ENCODE assay signal across 17 cellular contexts in genomic region chr6:105291525-105291924, GRCh38.
DNase-seq lines count a peak whose midpoint lies in the region; ATAC-seq and TF ChIP-seq lines count a peak whose summit lies in the region.
"Had no signal": no experiment of that assay in that cellular context is flagged by ENCODE, and none has a peak within 500 bp of the region (broad histone marks: within the 10 kb centered on the region; RNA-seq: fewer than 3 reads in every experiment).

No MANE protein-coding gene starts in this region.

- no peak overlapping the region for H3K4me2 ChIP-seq in MM.1S (ENCODE audit: low read depth, low read length)

- peaks cover 9% of the 10 kb centered on the region for H3K36me3 Mint-ChIP-seq in natural killer cell
- no peaks in the 10 kb centered on the region for H3K36me3 Mint-ChIP-seq in natural killer cell treated with Interleukin-12 subunit alpha and Interleukin-12 subunit beta and Interleukin-15 and Interleukin-18, amount 100 ng/mL, for 72 hours

- no peak overlapping the region for H2AFZ ChIP-seq in MM.1S (ENCODE audit: low read length)

- peaks cover 36% of the 10 kb centered on the region in 2 donors for H3K4me1 Mint-ChIP-seq in natural killer cell
- H3K4me1 Mint-ChIP-seq in natural killer cell treated with Interleukin-12 subunit alpha and Interleukin-12 subunit beta and Interleukin-15 and Interleukin-18, amount 100 ng/mL, for 72 hours (ENCODE audit: low read depth in 2 of 2) = peaks cover 29 to 33% of the 10 kb centered on the region in 2 donors

- H3K27ac Mint-ChIP-seq in natural killer cell = peak overlapping the region; percentile 73 to 83
- peak overlapping the region in 1 of 2 donors; percentile 18 for H3K27ac Mint-ChIP-seq in natural killer cell treated with Interleukin-12 subunit alpha and Interleukin-12 subunit beta and Interleukin-15 and Interleukin-18, amount 100 ng/mL, for 72 hours
- H3K27ac Mint-ChIP-seq: CD4-positive, CD25-positive, alpha-beta regulatory T cell; HFFc6 had no signal

- H3K4me3 ChIP-seq in MM.1S (ENCODE audit: low read length) = no peak overlapping the region

- no peaks in the 10 kb centered on the region for H3K27me3 Mint-ChIP-seq in natural killer cell (ENCODE audit: low read depth in 2 of 2)
- no peaks in the 10 kb centered on the region for H3K27me3 Mint-ChIP-seq in natural killer cell treated with Interleukin-12 subunit alpha and Interleukin-12 subunit beta and Interleukin-15 and Interleukin-18, amount 100 ng/mL, for 72 hours
- H3K27me3 Mint-ChIP-seq: CD4-positive, CD25-positive, alpha-beta regulatory T cell had no signal

- H3K9me3 Mint-ChIP-seq in natural killer cell = no peaks in the 10 kb centered on the region
- H3K9me3 Mint-ChIP-seq in natural killer cell treated with Interleukin-12 subunit alpha and Interleukin-12 subunit beta and Interleukin-15 and Interleukin-18, amount 100 ng/mL, for 72 hours = no peaks in the 10 kb centered on the region
- H3K9me3 Mint-ChIP-seq: HFFc6 had no signal

- H3K9me3 ChIP-seq in MM.1S (replicated peaks; ENCODE audit: insufficient read depth, low read length) = no peaks in the 10 kb centered on the region
- H3K9me3 ChIP-seq: BE2C, Caco-2 had no signal

- TF ChIP-seq CTCF in natural killer cell (IDR thresholded peaks at IDR 0.05) (no peak), MM.1S (IDR thresholded peaks at IDR 0.05; ENCODE audit: low read length) (no peak)

- H3K4me1 ChIP-seq in MM.1S (ENCODE audit: low read length) = no peaks in the 10 kb centered on the region
- H3K4me1 ChIP-seq: BE2C, Caco-2 had no signal

- H3K9me2 ChIP-seq in MM.1S (replicated peaks; ENCODE audit: insufficient read depth, low read length) = no peaks in the 10 kb centered on the region

- no peak overlapping the region for H3K9ac ChIP-seq in MM.1S (ENCODE audit: low read length)

- H3K27ac ChIP-seq in MM.1S (ENCODE audit: low read length) = no peak overlapping the region

- DNase-seq in natural killer cell = no peak
- DNase-seq in natural killer cell treated with Interleukin-12 subunit alpha and Interleukin-12 subunit beta and Interleukin-15 and Interleukin-18, amount 100 ng/mL, for 72 hours (ENCODE audit: low spot score) = no peak
- no peak for DNase-seq in left colon
- DNase-seq in renal cortical epithelial cell (ENCODE audit: low read depth) = peak; percentile 46
- DNase-seq in MM.1S = no peak
- DNase-seq: BE2C; C1 segment of cervical spinal cord; Caco-2; CD4-positive, CD25-positive, alpha-beta regulatory T cell; DMS153; DMS79; GDM1; GOT3; H7; HFFc6 had no signal

- H3K36me3 ChIP-seq in MM.1S (replicated peaks; ENCODE audit: insufficient read depth, low read length) = no peaks in the 10 kb centered on the region; the same call in 1 of the 2 replicates

- intact Hi-C loops in natural killer cell (cut with micrococcal nuclease) = no loop called here
- intact Hi-C loops in left colon (cut with DNase I, micrococcal nuclease) = no loop called here

- no peaks in the 10 kb centered on the region for H3K79me2 ChIP-seq in MM.1S (ENCODE audit: low read length)

- H3K27me3 ChIP-seq in MM.1S (replicated peaks; ENCODE audit: insufficient read depth, low read length) = no peaks in the 10 kb centered on the region
- H3K27me3 ChIP-seq: BE2C had no signal

- no peaks in the 10 kb centered on the region for H4K20me1 ChIP-seq in MM.1S (ENCODE audit: insufficient read depth, low read length)

- no peak overlapping the region for H3K4me3 Mint-ChIP-seq in natural killer cell
- H3K4me3 Mint-ChIP-seq in natural killer cell treated with Interleukin-12 subunit alpha and Interleukin-12 subunit beta and Interleukin-15 and Interleukin-18, amount 100 ng/mL, for 72 hours = no peak overlapping the region
- H3K4me3 Mint-ChIP-seq: CD4-positive, CD25-positive, alpha-beta regulatory T cell; HFFc6 had no signal

- H3F3A ChIP-seq in MM.1S (ENCODE audit: insufficient read depth, low read length) = no peaks in the 10 kb centered on the region

- ATAC-seq in natural killer cell (no peak), left colon (peak; percentile 59), GM19467 (IDR thresholded peaks at IDR 0.05; ENCODE audit: unreplicated experiment) (no peak)
- ATAC-seq in natural killer cell treated with Interleukin-12 subunit alpha and Interleukin-12 subunit beta and Interleukin-15 and Interleukin-18, amount 100 ng/mL, for 72 hours = no peak
- ATAC-seq: HCT116 had no signal
